In the genomic region with DNA sequence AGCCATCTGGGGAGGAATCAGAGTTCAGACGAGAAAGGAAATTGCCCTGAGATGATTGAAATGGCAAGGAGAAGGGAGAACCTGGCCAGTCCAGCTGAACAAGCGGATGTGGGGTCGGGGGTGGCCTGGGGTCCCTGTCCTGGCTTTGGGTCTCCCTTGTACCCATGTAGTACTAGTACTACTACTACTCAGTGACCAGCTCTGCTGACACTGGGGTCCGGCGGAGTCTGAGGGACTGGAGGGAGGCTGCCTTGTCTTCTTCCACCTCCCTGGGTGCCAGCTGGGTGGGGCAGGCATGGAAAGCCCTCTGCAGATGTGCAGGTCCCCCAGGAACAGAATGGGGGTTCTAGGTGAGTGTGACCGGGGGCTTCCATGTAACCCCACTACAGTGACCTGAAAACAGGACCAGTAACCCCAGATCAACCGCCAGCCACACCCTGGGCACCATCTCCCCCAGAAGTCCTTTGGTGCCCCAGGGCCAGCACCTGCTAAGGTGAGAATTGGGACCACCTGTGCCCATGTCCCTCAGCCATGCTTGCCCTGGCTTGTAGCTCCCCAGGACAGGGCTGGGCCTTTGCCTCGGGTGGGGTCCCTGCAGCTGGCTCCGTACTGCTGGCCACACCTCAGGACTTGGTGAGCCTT, we compare ENCODE assay signal across 19 cellular contexts.
DNase-seq lines count a peak whose midpoint lies in the region; ATAC-seq, FAIRE-seq and TF ChIP-seq lines count a peak whose summit lies in the region.
"Had no signal": no experiment of that assay in that cellular context is flagged by ENCODE, and none has a peak within 500 bp of the region (broad histone marks: within the 10 kb centered on the region; RNA-seq: fewer than 3 reads in every experiment).

No MANE protein-coding gene starts in this region.

- H3K27ac ChIP-seq in SJCRH30 (peak overlapping the region; percentile 63), kidney (ENCODE audit: low read depth in 2 of 2, low read length in 2 of 2) (no peak overlapping the region), skeletal muscle tissue (ENCODE audit: low read depth, low read length) (peak overlapping the region; percentile 18)
- H3K27ac ChIP-seq: cardiac muscle cell, neural progenitor cell had no signal

- H3K9ac ChIP-seq in kidney (ENCODE audit: low read length in 2 of 2) (no peak overlapping the region), skeletal muscle tissue (ENCODE audit: low read depth in 1 of 3, low read length in 3 of 3) (peak overlapping the region in 1 of 3 donors; percentile 16)
- H3K9ac ChIP-seq: neural progenitor cell had no signal

- in situ Hi-C loops in GM13976 (cut with MboI; ENCODE audit: low sequenced_read_pairs, unreplicated experiment), result no loop called here
- in situ Hi-C loops in HAP-1 (cut with MboI; ENCODE audit: low sequenced_read_pairs), result no loop called here
- in situ Hi-C loops in GM13977 (cut with MboI; ENCODE audit: low pct_unique_long_range_greater_than_20kb, low sequenced_read_pairs, unreplicated experiment), result no loop called here

- no peaks in the 10 kb centered on the region for H3K9me3 Mint-ChIP-seq in immature natural killer cell
- H3K9me3 Mint-ChIP-seq: activated naive CD8-positive, alpha-beta T cell treated with anti-CD3 and anti-CD28 coated beads, Interleukin-2, amount 50 U/mL, for 24 hours; T-helper 2 cell treated with Interferon-gamma antibody and Interleukin-4, amounts not matched to agents 5 μg/mL and 100 μg/mL, for 36 hours had no signal

- ATAC-seq in GM18517 (IDR thresholded peaks at IDR 0.05; ENCODE audit: unreplicated experiment), result no peak
- ATAC-seq: activated naive CD8-positive, alpha-beta T cell treated with anti-CD3 and anti-CD28 coated beads, Interleukin-2, amount 50 U/mL, for 24 hours; stimulated activated naive CD8-positive, alpha-beta T cell treated with anti-CD3 and anti-CD28 coated beads, Interleukin-15, Interleukin-2, amounts not matched to agents 100 U/mL and 50 U/mL, for 24 hours had no signal

- H3K27me3 Mint-ChIP-seq in immature natural killer cell (ENCODE audit: low read depth in 3 of 3), result peaks cover 0 to 4% (median 4%) of the 10 kb centered on the region in 3 donors

- no peaks in the 10 kb centered on the region for H3K4me1 Mint-ChIP-seq in immature natural killer cell
- H3K4me1 Mint-ChIP-seq: activated naive CD8-positive, alpha-beta T cell treated with anti-CD3 and anti-CD28 coated beads, Interleukin-2, amount 50 U/mL, for 24 hours; B cell had no signal

- H3K4me3 ChIP-seq in SJCRH30 (no peak overlapping the region), kidney (ENCODE audit: low read length in 2 of 2) (no peak overlapping the region), skeletal muscle tissue (ENCODE audit: low read length in 3 of 3) (no peak overlapping the region), HAP-1 (no peak overlapping the region)
- H3K4me3 ChIP-seq: cardiac muscle cell, esophagus squamous epithelium, neural progenitor cell had no signal

- no peak overlapping the region for H3K4me3 Mint-ChIP-seq in immature natural killer cell
- H3K4me3 Mint-ChIP-seq: activated naive CD8-positive, alpha-beta T cell treated with anti-CD3 and anti-CD28 coated beads, Interleukin-2, amount 50 U/mL, for 24 hours; B cell; neural progenitor cell; T-helper 2 cell treated with Interferon-gamma antibody and Interleukin-4, amounts not matched to agents 5 μg/mL and 100 μg/mL, for 36 hours had no signal

- no peaks in the 10 kb centered on the region for H3K36me3 Mint-ChIP-seq in immature natural killer cell
- H3K36me3 Mint-ChIP-seq: neural progenitor cell had no signal

- no peaks in the 10 kb centered on the region for H3K27me3 ChIP-seq in SJCRH30
- peaks cover 17 to 57% (median 23%) of the 10 kb centered on the region in 3 donors for H3K27me3 ChIP-seq in skeletal muscle tissue (ENCODE audit: control insufficient read depth in 3 of 3, insufficient read depth in 3 of 3, low read length in 3 of 3)
- H3K27me3 ChIP-seq in HAP-1 (ENCODE audit: low read depth), result no peaks in the 10 kb centered on the region
- H3K27me3 ChIP-seq: cardiac muscle cell, neural progenitor cell had no signal

- TF ChIP-seq CTCF in GM13976 (IDR thresholded peaks at IDR 0.05; ENCODE audit: borderline replicate concordance, control extremely low read depth, extremely low read depth, insufficient read depth, missing control alignments) (no peak), kidney (IDR thresholded peaks at IDR 0.05; ENCODE audit: borderline replicate concordance, extremely low read depth, insufficient read depth) (no peak), GM13977 (IDR thresholded peaks at IDR 0.05; ENCODE audit: extremely low read depth, insufficient read depth, missing control alignments) (no peak)

- H3K36me3 ChIP-seq in SJCRH30 (no peaks in the 10 kb centered on the region), kidney (ENCODE audit: control insufficient read depth in 1 of 2, insufficient read depth in 2 of 2, low read length in 2 of 2) (no peaks in the 10 kb centered on the region), skeletal muscle tissue (ENCODE audit: control insufficient read depth in 3 of 3, insufficient read depth in 3 of 3, low read length in 3 of 3) (no peaks in the 10 kb centered on the region), HAP-1 (replicated peaks) (no peaks in the 10 kb centered on the region)
- H3K36me3 ChIP-seq: cardiac muscle cell, esophagus squamous epithelium, neural progenitor cell had no signal

- no peak overlapping the region for H3K27ac Mint-ChIP-seq in immature natural killer cell
- H3K27ac Mint-ChIP-seq: activated naive CD8-positive, alpha-beta T cell treated with anti-CD3 and anti-CD28 coated beads, Interleukin-2, amount 50 U/mL, for 24 hours; B cell; T-helper 2 cell treated with Interferon-gamma antibody and Interleukin-4, amounts not matched to agents 5 μg/mL and 100 μg/mL, for 36 hours had no signal

- intact Hi-C loops in kidney (cut with DNase I), result no loop called here

- H3K9me3 ChIP-seq in SJCRH30 (replicated peaks) (no peaks in the 10 kb centered on the region), kidney (ENCODE audit: control insufficient read depth in 1 of 2, low read length in 2 of 2) (no peaks in the 10 kb centered on the region), skeletal muscle tissue (ENCODE audit: control insufficient read depth in 3 of 3, low read length in 3 of 3) (no peaks in the 10 kb centered on the region), HAP-1 (no peaks in the 10 kb centered on the region)
- H3K9me3 ChIP-seq: esophagus squamous epithelium had no signal

- H3K4me1 ChIP-seq in SJCRH30, result peaks cover 40% of the 10 kb centered on the region
- peaks cover 0 to 6% of the 10 kb centered on the region in 2 donors for H3K4me1 ChIP-seq in kidney (ENCODE audit: control insufficient read depth in 1 of 2, insufficient read depth in 1 of 2, low read depth in 1 of 2, low read length in 2 of 2)
- H3K4me1 ChIP-seq in skeletal muscle tissue (ENCODE audit: control insufficient read depth in 3 of 3, insufficient read depth in 3 of 3, low read length in 3 of 3), result peaks cover 16 to 26% (median 22%) of the 10 kb centered on the region in 3 donors
- H3K4me1 ChIP-seq in HAP-1, result no peaks in the 10 kb centered on the region
- H3K4me1 ChIP-seq: neural progenitor cell had no signal

- DNase-seq in GM13976 (ENCODE audit: low spot score), result peak; percentile 18
- DNase-seq in SJCRH30, result no peak
- peak; percentile 74 for DNase-seq in kidney
- no peak for DNase-seq in HAP-1 (ENCODE audit: low spot score in 2 of 2)
- no peak for DNase-seq in GM13977 (ENCODE audit: low spot score)
- DNase-seq in immature natural killer cell, result no peak
- DNase-seq: activated naive CD8-positive, alpha-beta T cell treated with anti-CD3 and anti-CD28 coated beads, Interleukin-2, amount 50 U/mL, for 24 hours; esophagus squamous epithelium; NCI-H1092; NCI-H2107; NCI-H524 treated with DMSO at 0.1 percent for 48 hours; SIG-M5; stimulated activated naive CD8-positive, alpha-beta T cell treated with anti-CD3 and anti-CD28 coated beads, Interleukin-15, Interleukin-2, amounts not matched to agents 100 U/mL and 50 U/mL, for 24 hours had no signal

- no peak for FAIRE-seq in kidney (lab: Jason Lieb, UNC)

Comparison
In these comparisons a context has a peak if more than half of its experiments do, and no peak if none do; other contexts are left out.
1. DNase-seq: peak in GM13976 (single experiment) and kidney (single experiment); none in SJCRH30 (0 of 2), HAP-1 (0 of 2), GM13977 (single experiment) and immature natural killer cell (0 of 3).
2. H3K27ac ChIP-seq: peak in SJCRH30 (single experiment) and skeletal muscle tissue (single experiment); none in kidney (0 of 2).